In genomic region chr15:84601555-84601838, GRCh38 we compare ENCODE assay signal across 8 cellular contexts. TPM values are rescaled to one million over a fixed set of nuclear protein-coding genes. Genes with fewer than 3 reads are reported as not detected.
DNase-seq lines count a peak whose midpoint lies in the region; ATAC-seq and TF ChIP-seq lines count a peak whose summit lies in the region.

No MANE protein-coding gene starts in this region.

- no peak overlapping the region for H4K8ac ChIP-seq in mesendoderm (ENCODE audit: low read depth, low read length)

- H3K27me3 ChIP-seq in body of pancreas (no peaks in the 10 kb centered on the region), mesendoderm (ENCODE audit: insufficient read depth, low read length, poor library complexity) (no peaks in the 10 kb centered on the region), upper lobe of right lung (no peaks in the 10 kb centered on the region)

- H3K4me3 ChIP-seq in body of pancreas: peak overlapping the region in 1 of 2 donors; percentile 76
- peak overlapping the region; percentile 73 for H3K4me3 ChIP-seq in mesendoderm (ENCODE audit: low read length)
- peak overlapping the region; percentile 93 for H3K4me3 ChIP-seq in upper lobe of right lung

- H3K36me3 ChIP-seq in body of pancreas (replicated peaks in 1 of 2; ENCODE audit: insufficient read depth in 1 of 2, low read depth in 2 of 2) (no peaks in the 10 kb centered on the region), mesendoderm (ENCODE audit: control insufficient read depth, insufficient read depth, low read length) (peaks cover 2% of the 10 kb centered on the region), upper lobe of right lung (peaks cover under 1% of the 10 kb centered on the region)

- no peak overlapping the region for H2AK5ac ChIP-seq in mesendoderm (ENCODE audit: low read length)

- H3K27ac ChIP-seq in body of pancreas (peak overlapping the region in 3 of 4 donors; percentile 69 to 86 (median 86)), mesendoderm (ENCODE audit: low read depth, low read length) (no peak overlapping the region), upper lobe of right lung (no peak overlapping the region)

- H3K27ac Mint-ChIP-seq in activated naive CD4-positive, alpha-beta T cell treated with anti-CD3 and anti-CD28 coated beads, Interleukin-2, amount 10 ng/mL, durations not matched to agents 7 days and 5 days: no peak overlapping the region

- ATAC-seq in body of pancreas (no peak), upper lobe of right lung (no peak), GM19395 (IDR thresholded peaks at IDR 0.05; ENCODE audit: unreplicated experiment) (no peak)

- H3K4ac ChIP-seq in mesendoderm (ENCODE audit: low read depth, low read length): no peak overlapping the region

- H3K27me3 Mint-ChIP-seq in activated naive CD4-positive, alpha-beta T cell treated with anti-CD3 and anti-CD28 coated beads, Interleukin-2, amount 10 ng/mL, durations not matched to agents 7 days and 5 days: no peaks in the 10 kb centered on the region

- H3K9me3 Mint-ChIP-seq in activated naive CD4-positive, alpha-beta T cell treated with anti-CD3 and anti-CD28 coated beads, Interleukin-2, amount 10 ng/mL, durations not matched to agents 7 days and 5 days: no peaks in the 10 kb centered on the region

- TF ChIP-seq POLR2A in body of pancreas (IDR thresholded peaks at IDR 0.05): no peak

- no peak overlapping the region for H3K18ac ChIP-seq in mesendoderm (ENCODE audit: low read length)

- WGBS in body of pancreas, 2 donors: 5 to 7% methylated on average over 6 of the region's 6 CpGs
- WGBS in mesendoderm (ENCODE audit: extremely low coverage, insufficient coverage, low lambda C conversion rate): no CpG with 5 or more reads among the region's 6 CpGs

- H3K56ac ChIP-seq in mesendoderm (ENCODE audit: low read length): peak overlapping the region; percentile 94

- H2BK15ac ChIP-seq in mesendoderm (replicated peaks; ENCODE audit: low read depth): no peak overlapping the region

- peaks cover 48% of the 10 kb centered on the region for H3K4me1 ChIP-seq in body of pancreas
- H3K4me1 ChIP-seq in mesendoderm (ENCODE audit: control insufficient read depth, low read depth, low read length): no peaks in the 10 kb centered on the region
- peaks cover 13% of the 10 kb centered on the region for H3K4me1 ChIP-seq in upper lobe of right lung

- no peaks in the 10 kb centered on the region for H3K9me3 ChIP-seq in body of pancreas
- H3K9me3 ChIP-seq in upper lobe of right lung: no peaks in the 10 kb centered on the region

- peaks cover 23% of the 10 kb centered on the region for H3K79me2 ChIP-seq in mesendoderm (ENCODE audit: control insufficient read depth, insufficient read depth, low read length)

- peak overlapping the region; percentile 47 for H3K4me2 ChIP-seq in mesendoderm (ENCODE audit: low read length)

- H3K79me1 ChIP-seq in mesendoderm (ENCODE audit: low read length): peaks cover 10% of the 10 kb centered on the region

- no peak overlapping the region for H2BK120ac ChIP-seq in mesendoderm (ENCODE audit: low read depth, low read length)

- no peak overlapping the region for H2BK5ac ChIP-seq in mesendoderm (ENCODE audit: low read length)

- peak overlapping the region; percentile 97 for H3K9ac ChIP-seq in mesendoderm (ENCODE audit: low read length)

- H4K5ac ChIP-seq in mesendoderm (ENCODE audit: low read length): no peak overlapping the region

- TF ChIP-seq CTCF in body of pancreas (IDR thresholded peaks at IDR 0.05): no peak
- no peak for TF ChIP-seq CTCF in upper lobe of right lung (IDR thresholded peaks at IDR 0.05)

- intact Hi-C loops in body of pancreas (cut with DNase I) (no loop called here), upper lobe of right lung (cut with DNase I) (no loop called here)

- peaks cover 13% of the 10 kb centered on the region for H3K36me3 Mint-ChIP-seq in activated naive CD4-positive, alpha-beta T cell treated with anti-CD3 and anti-CD28 coated beads, Interleukin-2, amount 10 ng/mL, durations not matched to agents 7 days and 5 days

- H3K23ac ChIP-seq in mesendoderm (ENCODE audit: low read length): peak overlapping the region; percentile 11

- DNase-seq in activated naive CD4-positive, alpha-beta T cell treated with anti-CD3 and anti-CD28 coated beads, Interleukin-2, amount 10 ng/mL, durations not matched to agents 7 days and 5 days: no peak
- DNase-seq in activated naive CD4-positive, alpha-beta T cell treated with anti-CD3 and anti-CD28 coated beads, Interleukin-2, amount 50 U/mL, for 16 hours: no peak
- DNase-seq in body of pancreas (no peak), mesendoderm (no peak), upper lobe of right lung (no peak), NCI-H2107 (lab: John Stamatoyannopoulos, UW) (no peak)
- DNase-seq in stimulated activated CD4-positive, alpha-beta T cell treated with anti-CD3 and anti-CD28 coated beads, Interleukin-4, amount 100 ng/mL, for 1 hour: no peak

- CTCF ChIA-PET in activated naive CD4-positive, alpha-beta T cell treated with anti-CD3 and anti-CD28 coated beads, Interleukin-2, amount 10 ng/mL, durations not matched to agents 7 days and 5 days (lab: Charles Lee): interaction anchor here (0.8 to 4.1 kb wide), 3 partner anchors 30 to 277 kb away, joined by 4 to 54 read pairs (median 33); no protein-coding TSS in a partner anchor

- H3K4me1 Mint-ChIP-seq in activated naive CD4-positive, alpha-beta T cell treated with anti-CD3 and anti-CD28 coated beads, Interleukin-2, amount 10 ng/mL, durations not matched to agents 7 days and 5 days: peaks cover 59% of the 10 kb centered on the region

- peak overlapping the region; percentile 83 for H3K4me3 Mint-ChIP-seq in activated naive CD4-positive, alpha-beta T cell treated with anti-CD3 and anti-CD28 coated beads, Interleukin-2, amount 10 ng/mL, durations not matched to agents 7 days and 5 days

RNA-seq across cellular contexts. Expression of gene ZSCAN2, which starts 0.7 kb away (rescaled TPM):
- total RNA-seq in body of pancreas (10 to 100 TPM; 13.5 TPM), upper lobe of right lung (5.8 TPM)
- polyA plus RNA-seq in mesendoderm (2013, experiment 1 of 2): 17.3 TPM
- 16.7 TPM for polyA plus RNA-seq in mesendoderm (2013, experiment 2 of 2)

RNA-seq across cellular contexts. Expression of gene WDR73, which starts 52.6 kb away (rescaled TPM):
- total RNA-seq in body of pancreas (10 to 100 TPM; 21.1 to 25.4 TPM), upper lobe of right lung (29.4 TPM)
- polyA plus RNA-seq in mesendoderm (2013, experiment 1 of 2): 18.0 TPM
- polyA plus RNA-seq in mesendoderm (2013, experiment 2 of 2): 17.9 TPM

RNA-seq across cellular contexts. Expression of gene NMB, which starts 56.5 kb away (rescaled TPM):
- total RNA-seq in body of pancreas (1 to 10 TPM; 6.3 to 8.8 TPM), upper lobe of right lung (9.0 TPM)
- polyA plus RNA-seq in mesendoderm (2013, experiment 1 of 2): 7.9 TPM
- 8.2 TPM for polyA plus RNA-seq in mesendoderm (2013, experiment 2 of 2)

Comparison
In these comparisons a context has a peak if more than half of its experiments do, and no peak if none do; other contexts are left out.
1. H3K27ac ChIP-seq: peak in body of pancreas (3 of 4); none in mesendoderm (single experiment) and upper lobe of right lung (single experiment).